In the genomic region with DNA sequence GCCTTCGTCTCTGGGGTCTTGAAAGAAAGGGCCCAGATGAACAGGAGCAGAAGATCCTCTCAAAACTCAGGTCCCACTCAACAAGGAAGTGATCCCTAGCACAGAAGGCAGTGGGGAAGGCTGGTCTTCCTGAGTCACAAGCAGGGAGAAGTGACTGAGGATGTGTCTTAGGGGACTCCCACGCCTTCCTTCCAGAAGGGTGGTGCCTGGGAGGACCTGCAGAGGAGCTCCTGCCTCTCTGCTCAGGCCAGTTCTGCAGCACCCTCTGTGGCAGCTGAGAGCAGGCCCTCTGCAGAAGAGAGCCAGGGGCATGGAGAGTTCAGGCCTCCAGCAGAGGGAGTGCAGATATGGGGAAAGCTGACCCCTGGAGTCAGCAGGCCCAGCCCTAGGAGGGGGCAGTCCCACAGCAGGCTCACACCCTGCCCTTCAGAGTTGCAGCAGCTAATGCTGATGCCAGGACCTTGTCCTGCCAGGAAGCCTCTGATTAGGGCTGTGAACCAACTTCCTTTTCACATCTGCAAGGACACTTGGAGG, we compare ENCODE assay signal across 8 cellular contexts.
DNase-seq lines count a peak whose midpoint lies in the region; ATAC-seq and TF ChIP-seq lines count a peak whose summit lies in the region.
"Not testable (repeated sequence)": the region's sequence is repeated elsewhere in the genome, so short reads cannot be mapped to it uniquely, and the experiment has no call there.

No MANE protein-coding gene starts in this region.

- H3K9ac ChIP-seq in BLaER1 treated with 17β-estradiol and CSF1 and Interleukin-3, amounts not matched to agents 10 nM and 100 nM, result peak overlapping the region in 6 of 11 experiments; percentile 18 to 58 (median 24); a peak in 5 of 22 replicates

- H3K27me3 ChIP-seq in BLaER1 treated with 17β-estradiol and CSF1 and Interleukin-3, amounts not matched to agents 10 nM and 100 nM, result not testable (repeated sequence)

- peak; percentile 40 for ATAC-seq in GM18505 (IDR thresholded peaks at IDR 0.05; ENCODE audit: unreplicated experiment)
- ATAC-seq in HG02981 (IDR thresholded peaks at IDR 0.05; ENCODE audit: unreplicated experiment), result peak; percentile 33

- not testable (repeated sequence) for H3K36me3 ChIP-seq in BLaER1 treated with 17β-estradiol and CSF1 and Interleukin-3, amounts not matched to agents 10 nM and 100 nM

- H3K4me3 ChIP-seq in BLaER1 treated with 17β-estradiol and CSF1 and Interleukin-3, amounts not matched to agents 10 nM and 100 nM, result peak overlapping the region in 2 of 10 experiments; percentile 38 to 57; a peak in 4 of 20 replicates
- not testable (repeated sequence) for H3K4me3 ChIP-seq in retinal pigment epithelial cell (ENCODE audit: low read length)

- DNase-seq in NCI-H82 (lab: John Stamatoyannopoulos, UW) (peak; percentile 80), dermis blood vessel endothelial cell (peak; percentile 56), iris pigment epithelial cell (ENCODE audit: low read depth) (peak; percentile 24)
- DNase-seq in retinal pigment epithelial cell (ENCODE audit: low read depth), result not testable (repeated sequence)

- peak overlapping the region in 10 of 11 experiments; percentile 14 to 63 (median 46); a peak in 17 of 22 replicates for H3K27ac ChIP-seq in BLaER1 treated with 17β-estradiol and CSF1 and Interleukin-3, amounts not matched to agents 10 nM and 100 nM
- peak overlapping the region; percentile 36 for H3K27ac ChIP-seq in VCaP

- H3K9me3 ChIP-seq in BLaER1 treated with 17β-estradiol and CSF1 and Interleukin-3, amounts not matched to agents 10 nM and 100 nM (replicated peaks in 1 of 11), result not testable (repeated sequence)

- H3K4me1 ChIP-seq in BLaER1 treated with 17β-estradiol and CSF1 and Interleukin-3, amounts not matched to agents 10 nM and 100 nM, result peaks cover 29 to 82% (median 51%) of the 10 kb centered on the region in 10 experiments

- H4K20me1 ChIP-seq in BLaER1 treated with 17β-estradiol and CSF1 and Interleukin-3, amounts not matched to agents 10 nM and 100 nM, result not testable (repeated sequence)

- TF ChIP-seq CTCF in VCaP (conservative IDR thresholded peaks at IDR 0.05) (peak; percentile 49), retinal pigment epithelial cell (conservative IDR thresholded peaks at IDR 0.05; ENCODE audit: low read depth, low read length) (peak; percentile 38)

- TF ChIP-seq POLR2A in GM18505 (IDR thresholded peaks at IDR 0.05; ENCODE audit: borderline replicate concordance, extremely low read depth, insufficient read depth, insufficient read length), result not testable (repeated sequence)

- H3K4me2 ChIP-seq in BLaER1 treated with 17β-estradiol and CSF1 and Interleukin-3, amounts not matched to agents 10 nM and 100 nM, result peak overlapping the region; percentile 27 to 86 (median 73); a peak in 21 of 22 replicates
